ENCODE assay signal across 23 cellular contexts in the genomic region with DNA sequence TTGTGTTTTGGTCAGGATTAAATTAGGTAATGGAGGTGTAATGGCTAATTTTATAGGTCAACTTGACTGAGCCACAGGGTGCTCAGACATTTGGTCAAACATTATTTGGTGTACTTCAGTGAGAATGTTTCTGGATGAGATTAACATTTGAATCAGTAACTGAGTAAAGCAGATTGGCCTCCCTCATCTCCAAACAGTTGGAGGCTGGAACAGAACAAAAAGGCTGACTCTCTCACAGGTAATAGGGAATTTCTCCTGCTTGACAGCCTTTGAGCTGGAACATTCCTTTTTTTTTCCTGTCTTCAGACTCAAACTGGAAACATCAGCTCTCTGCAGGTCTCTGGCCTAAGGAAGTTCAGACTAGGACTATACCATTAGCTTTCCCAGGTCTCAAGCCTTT.
"Had no signal": no experiment of that assay in that cellular context is flagged by ENCODE, and none has a peak within 500 bp of the region (broad histone marks: within the 10 kb centered on the region; RNA-seq: fewer than 3 reads in every experiment).

No MANE protein-coding gene starts in this region.

- DNase-seq: Kasumi-1, MM.1S, NCI-H1092 treated with DMSO at 0.1 percent for 48 hours, NCI-H1436, NCI-H187, NCI-H2029, NCI-H2081 treated with DMSO at 0.1 percent for 48 hours, NCI-H2171, NCI-H226, NCI-H446, NCI-H510A, NCI-H524 treated with DMSO at 0.1 percent for 48 hours, NCI-H69, NCI-H774, Right ventricle myocardium superior, RPMI8226, SIG-M5 had no signal

- H3K27me3 Mint-ChIP-seq: IgD-negative memory B cell had no signal

- ATAC-seq: K562 had no signal

- H3K4me2 ChIP-seq: KMS-11 had no signal

- H3K4me3 ChIP-seq: K562, SJSA1, SK-N-MC had no signal

- H3K9ac ChIP-seq: KMS-11 had no signal

- H3K27ac ChIP-seq: HL-60, KMS-11, SJSA1, SK-N-MC had no signal

- H3K27me3 ChIP-seq: SJSA1 had no signal

- H3K9me3 ChIP-seq: SJSA1 had no signal

- H3K4me3 Mint-ChIP-seq: IgD-negative memory B cell had no signal

- H3K36me3 ChIP-seq: SJSA1 had no signal

- H3K27ac Mint-ChIP-seq: IgD-negative memory B cell had no signal

- H3K4me1 ChIP-seq: SJSA1 had no signal

- H3K9me3 Mint-ChIP-seq: IgD-negative memory B cell had no signal
